18 cellular contexts compared by ENCODE assay signal in the genomic region with DNA sequence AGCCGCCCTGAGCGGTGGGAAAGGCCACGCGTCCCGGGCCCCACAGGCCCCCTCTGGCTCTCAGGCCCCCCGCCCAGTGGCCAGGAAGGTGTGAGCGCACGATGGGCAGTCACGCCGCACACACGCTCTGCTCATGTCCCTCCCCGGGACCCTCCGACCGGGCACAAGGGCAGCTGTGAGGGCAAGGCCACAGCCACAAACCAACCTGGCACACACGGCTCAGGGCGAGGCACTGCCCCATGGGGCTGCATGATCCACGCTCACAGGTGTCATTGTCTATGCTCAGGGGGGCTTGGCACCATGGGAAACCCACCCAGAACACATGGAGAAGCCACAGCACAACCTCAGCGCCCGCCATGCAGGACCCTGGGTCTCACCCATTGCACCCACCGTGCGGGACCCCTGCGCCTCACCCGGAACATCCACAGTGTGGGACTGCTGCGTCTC. TPM values are rescaled to one million over a fixed set of nuclear protein-coding genes. Genes with fewer than 3 reads are reported as not detected.
"Had no signal": no experiment of that assay in that cellular context is flagged by ENCODE, and none has a peak within 500 bp of the region (broad histone marks: within the 10 kb centered on the region; RNA-seq: fewer than 3 reads in every experiment).

No MANE protein-coding gene starts in this region.

- FAIRE-seq: endothelial cell of umbilical vein, urothelium cell line had no signal

- H2AFZ ChIP-seq: hepatocyte had no signal

- H3K79me2 ChIP-seq: hepatocyte had no signal

- ATAC-seq: foreskin keratinocyte; lower lobe of right lung; stimulated activated effector memory CD8-positive, alpha-beta T cell treated with anti-CD3 and anti-CD28 coated beads, Interleukin-12 subunit alpha, Interleukin-12 subunit beta, amount 100 ng/mL, for 72 hours; stimulated activated naive CD8-positive, alpha-beta T cell treated with anti-CD3 and anti-CD28 coated beads, Interleukin-15, Interleukin-2, amounts not matched to agents 100 U/mL and 50 U/mL, for 24 hours had no signal

- H3K27ac ChIP-seq: colonic mucosa, foreskin keratinocyte, hepatocyte, lower lobe of right lung, suprapubic skin, thyroid gland had no signal

- H3K4me2 ChIP-seq: hepatocyte, smooth muscle cell had no signal

- H3K36me3 ChIP-seq: colonic mucosa had no signal

- H3K4me3 ChIP-seq: colonic mucosa, hepatocyte, lower lobe of right lung, smooth muscle cell, suprapubic skin, thyroid gland had no signal

- H3K9me3 ChIP-seq: colonic mucosa, lower lobe of right lung, suprapubic skin, thyroid gland had no signal

- H3K27me3 ChIP-seq: colonic mucosa, foreskin keratinocyte, hepatocyte, suprapubic skin, thyroid gland had no signal

- DNase-seq: colonic mucosa; effector CD4-positive, alpha-beta T cell; endodermal cell; erythroblast; foreskin keratinocyte; head of caudate nucleus; lower lobe of right lung; stimulated activated CD4-positive, alpha-beta T cell treated with anti-CD3 and anti-CD28 coated beads, Interleukin-4, amount 100 ng/mL, for 1 hour; stimulated activated CD8-positive, alpha-beta memory T cell treated with anti-CD3 and anti-CD28 coated beads, Interleukin-4, amount 100 ng/mL, for 48 hours; stimulated activated naive CD8-positive, alpha-beta T cell treated with anti-CD3 and anti-CD28 coated beads, Interleukin-15, Interleukin-2, amounts not matched to agents 100 U/mL and 50 U/mL, for 24 hours; thyroid gland had no signal

- H3K4me1 ChIP-seq: colonic mucosa, foreskin keratinocyte, lower lobe of right lung, suprapubic skin, thyroid gland had no signal

RNA-seq across cellular contexts. Expression of gene NKD2, which starts 52.0 kb away (rescaled TPM):
- total RNA-seq: endothelial cell of umbilical vein, myocyte had no signal
- polyA plus RNA-seq: foreskin keratinocyte had no signal
